Comparison of ENCODE assay signal across 19 cellular contexts in genomic region chr7:45017253-45017652, GRCh38. TPM values are rescaled to one million over a fixed set of nuclear protein-coding genes. Genes with fewer than 3 reads are reported as not detected.
DNase-seq lines count a peak whose midpoint lies in the region; ATAC-seq and TF ChIP-seq lines count a peak whose summit lies in the region.
"Had no signal": no experiment of that assay in that cellular context is flagged by ENCODE, and none has a peak within 500 bp of the region (broad histone marks: within the 10 kb centered on the region; RNA-seq: fewer than 3 reads in every experiment).

No MANE protein-coding gene starts in this region.

- no peak overlapping the region for H3K4me2 ChIP-seq in OCI-LY1 (ENCODE audit: low read length)
- H3K4me2 ChIP-seq: BLaER1 treated with 17β-estradiol and CSF1 and Interleukin-3, amounts not matched to agents 10 nM and 100 nM; KMS-11 had no signal

- H3K79me2 ChIP-seq in OCI-LY1 (ENCODE audit: insufficient read depth, low read length), result peaks cover 50% of the 10 kb centered on the region

- H3K36me3 Mint-ChIP-seq in activated CD4-positive, alpha-beta T cell treated with anti-CD3 and anti-CD28 coated beads, Interleukin-2, amount 10 ng/mL, durations not matched to agents 24 days and 14 days (ENCODE audit: low read depth), result peaks cover 30% of the 10 kb centered on the region
- H3K36me3 Mint-ChIP-seq in CD4-positive, CD25-positive, alpha-beta regulatory T cell, result peaks cover 30% of the 10 kb centered on the region
- H3K36me3 Mint-ChIP-seq in naive thymus-derived CD8-positive, alpha-beta T cell, result peaks cover 0 to 30% (median 14%) of the 10 kb centered on the region in 3 donors

- 0 out of 2 replicates have a peak, but pooled peaks cover 5% of the 10 kb centered on the region for H3F3A ChIP-seq in OCI-LY1 (ENCODE audit: insufficient read depth, low read length)

- H3K27me3 Mint-ChIP-seq in activated CD4-positive, alpha-beta T cell treated with anti-CD3 and anti-CD28 coated beads, Interleukin-2, amount 10 ng/mL, durations not matched to agents 24 days and 14 days, result no peaks in the 10 kb centered on the region
- H3K27me3 Mint-ChIP-seq in CD4-positive, CD25-positive, alpha-beta regulatory T cell, result no peaks in the 10 kb centered on the region
- H3K27me3 Mint-ChIP-seq in naive thymus-derived CD8-positive, alpha-beta T cell, result no peaks in the 10 kb centered on the region

- H3K9ac ChIP-seq in OCI-LY1 (ENCODE audit: low read length), result no peak overlapping the region
- H3K9ac ChIP-seq: BLaER1 treated with 17β-estradiol and CSF1 and Interleukin-3, amounts not matched to agents 10 nM and 100 nM; KMS-11 had no signal

- H3K4me3 ChIP-seq in CD4-positive, CD25-positive, alpha-beta regulatory T cell (ENCODE audit: low read depth, low read length), result no peak overlapping the region
- no peak overlapping the region for H3K4me3 ChIP-seq in OCI-LY1 (ENCODE audit: low read depth, low read length, poor library complexity, severe bottlenecking)
- H3K4me3 ChIP-seq: BLaER1 treated with 17β-estradiol and CSF1 and Interleukin-3, amounts not matched to agents 10 nM and 100 nM; Peyer's patch had no signal

- no peaks in the 10 kb centered on the region for H3K9me2 ChIP-seq in OCI-LY1 (ENCODE audit: low read depth, low read length)

- H3K4me1 Mint-ChIP-seq in activated CD4-positive, alpha-beta T cell treated with anti-CD3 and anti-CD28 coated beads, Interleukin-2, amount 10 ng/mL, durations not matched to agents 24 days and 14 days, result peaks cover 36% of the 10 kb centered on the region
- peaks cover 29 to 78% (median 56%) of the 10 kb centered on the region in 4 donors for H3K4me1 Mint-ChIP-seq in CD4-positive, CD25-positive, alpha-beta regulatory T cell
- peaks cover 29 to 41% (median 39%) of the 10 kb centered on the region in 4 donors for H3K4me1 Mint-ChIP-seq in naive thymus-derived CD8-positive, alpha-beta T cell

- H4K20me1 ChIP-seq in OCI-LY1 (ENCODE audit: insufficient read depth, low read length), result no peaks in the 10 kb centered on the region

- POLR2A ChIA-PET in naive thymus-derived CD8-positive, alpha-beta T cell (lab: Charles Lee), result interaction anchor here (0.9 kb wide), 1 partner anchor 10 kb away, joined by 5 read pairs; no protein-coding TSS in a partner anchor

- intact Hi-C loops in activated CD4-positive, alpha-beta T cell treated with anti-CD3 and anti-CD28 coated beads, Interleukin-2, amount 10 ng/mL, durations not matched to agents 24 days and 14 days (cut with micrococcal nuclease), result no loop called here

- H3K9me3 ChIP-seq in CD4-positive, CD25-positive, alpha-beta regulatory T cell (ENCODE audit: control insufficient read depth in 2 of 2, low read length in 2 of 2), result no peaks in the 10 kb centered on the region
- no peaks in the 10 kb centered on the region for H3K9me3 ChIP-seq in OCI-LY1 (ENCODE audit: low read length)
- H3K9me3 ChIP-seq: Peyer's patch had no signal

- H2AFZ ChIP-seq in OCI-LY1 (ENCODE audit: low read length), result no peak overlapping the region

- no peaks in the 10 kb centered on the region for H3K27me3 ChIP-seq in CD4-positive, CD25-positive, alpha-beta regulatory T cell (ENCODE audit: control insufficient read depth, insufficient read depth, low read length)
- H3K27me3 ChIP-seq in OCI-LY1 (ENCODE audit: insufficient read depth, low read length), result no peaks in the 10 kb centered on the region
- H3K27me3 ChIP-seq: BLaER1 treated with 17β-estradiol and CSF1 and Interleukin-3, amounts not matched to agents 10 nM and 100 nM; Peyer's patch had no signal

- no peak for TF ChIP-seq CTCF in OCI-LY1 (IDR thresholded peaks at IDR 0.05; ENCODE audit: low read length)

- peak overlapping the region; percentile 6 for H3K27ac Mint-ChIP-seq in activated CD4-positive, alpha-beta T cell treated with anti-CD3 and anti-CD28 coated beads, Interleukin-2, amount 10 ng/mL, durations not matched to agents 24 days and 14 days
- peak overlapping the region in 2 of 3 donors; percentile 47 to 82 for H3K27ac Mint-ChIP-seq in CD4-positive, CD25-positive, alpha-beta regulatory T cell
- H3K27ac Mint-ChIP-seq in naive thymus-derived CD8-positive, alpha-beta T cell, result peak overlapping the region in 7 of 10 donors; percentile 48 to 81 (median 54)

- no peak for DNase-seq in activated CD4-positive, alpha-beta T cell treated with anti-CD3 and anti-CD28 coated beads, Interleukin-2, amount 10 ng/mL, durations not matched to agents 24 days and 14 days
- DNase-seq in activated CD4-positive, alpha-beta T cell treated with anti-CD3 and anti-CD28 coated beads for 48 hours, result no peak
- no peak for DNase-seq in CD4-positive, CD25-positive, alpha-beta regulatory T cell
- DNase-seq in naive thymus-derived CD8-positive, alpha-beta T cell, result no peak
- no peak for DNase-seq in NK-92 treated with Interleukin-12 subunit alpha and Interleukin-12 subunit beta, amount 100 ng/mL, for 24 hours (lab: John Stamatoyannopoulos, UW)
- DNase-seq in MV-4-11 (lab: John Stamatoyannopoulos, UW), result no peak
- DNase-seq in NCI-H82 treated with DMSO at 0.1 percent for 48 hours (lab: John Stamatoyannopoulos, UW; ENCODE audit: unreplicated experiment), result no peak
- DNase-seq: 8988T, IMR-90, NCI-H1105, NCI-H146, NCI-H2029 treated with DMSO at 0.1 percent for 48 hours, NCI-H226, NCI-H510A treated with DMSO at 0.1 percent for 48 hours, NCI-H748 treated with DMSO at 0.1 percent for 48 hours, Peyer's patch had no signal

- H3K36me3 ChIP-seq in CD4-positive, CD25-positive, alpha-beta regulatory T cell (ENCODE audit: control insufficient read depth, insufficient read depth, low read length), result peaks cover 3% of the 10 kb centered on the region
- H3K36me3 ChIP-seq in OCI-LY1 (ENCODE audit: insufficient read depth, low read length), result peaks cover 43% of the 10 kb centered on the region

- H3K4me3 Mint-ChIP-seq in activated CD4-positive, alpha-beta T cell treated with anti-CD3 and anti-CD28 coated beads, Interleukin-2, amount 10 ng/mL, durations not matched to agents 24 days and 14 days, result no peak overlapping the region
- no peak overlapping the region for H3K4me3 Mint-ChIP-seq in CD4-positive, CD25-positive, alpha-beta regulatory T cell
- H3K4me3 Mint-ChIP-seq in naive thymus-derived CD8-positive, alpha-beta T cell, result no peak overlapping the region

- ATAC-seq in CD4-positive, CD25-positive, alpha-beta regulatory T cell (ENCODE audit: low read depth in 2 of 2), result no peak
- ATAC-seq in naive thymus-derived CD8-positive, alpha-beta T cell, result no peak

- H3K9me3 Mint-ChIP-seq in activated CD4-positive, alpha-beta T cell treated with anti-CD3 and anti-CD28 coated beads, Interleukin-2, amount 10 ng/mL, durations not matched to agents 24 days and 14 days, result no peaks in the 10 kb centered on the region
- no peaks in the 10 kb centered on the region for H3K9me3 Mint-ChIP-seq in CD4-positive, CD25-positive, alpha-beta regulatory T cell
- no peaks in the 10 kb centered on the region for H3K9me3 Mint-ChIP-seq in naive thymus-derived CD8-positive, alpha-beta T cell

- peaks cover 36% of the 10 kb centered on the region for H3K4me1 ChIP-seq in CD4-positive, CD25-positive, alpha-beta regulatory T cell (ENCODE audit: control insufficient read depth, insufficient read depth, low read length, poor library complexity, severe bottlenecking)
- peaks cover 32% of the 10 kb centered on the region for H3K4me1 ChIP-seq in OCI-LY1 (ENCODE audit: insufficient read depth, low read length, severe bottlenecking)
- H3K4me1 ChIP-seq: Peyer's patch had no signal

- peak overlapping the region; percentile 2 for H3K27ac ChIP-seq in CD4-positive, CD25-positive, alpha-beta regulatory T cell (ENCODE audit: insufficient read depth, low read length, poor library complexity, severe bottlenecking)
- peak overlapping the region; percentile 67 for H3K27ac ChIP-seq in OCI-LY1 (ENCODE audit: low read depth, low read length, poor library complexity, severe bottlenecking)
- H3K27ac ChIP-seq: BLaER1 treated with 17β-estradiol and CSF1 and Interleukin-3, amounts not matched to agents 10 nM and 100 nM; KMS-11; Peyer's patch had no signal

RNA-seq across cellular contexts. Expression of gene CCM2, which starts 17.3 kb away (rescaled TPM):
- total RNA-seq in activated CD4-positive, alpha-beta T cell treated with anti-CD3 and anti-CD28 coated beads, Interleukin-2, amount 10 ng/mL, durations not matched to agents 24 days and 14 days, result 59.2 and 63.1 TPM in 2 replicates
- total RNA-seq in CD4-positive, CD25-positive, alpha-beta regulatory T cell, result 190 TPM
- polyA plus RNA-seq in CD4-positive, CD25-positive, alpha-beta regulatory T cell, result 100 to 1,000 TPM; 139 to 163 (median 156) TPM
- total RNA-seq in naive thymus-derived CD8-positive, alpha-beta T cell, result 100 to 1,000 TPM; 160 to 167 TPM
- 10 to 100 TPM; 49.9 to 81.7 (median 63.2) TPM for polyA plus RNA-seq in naive thymus-derived CD8-positive, alpha-beta T cell

RNA-seq across cellular contexts. Expression of gene MYO1G, which starts 38.4 kb away (rescaled TPM):
- 283 and 290 TPM in 2 replicates for total RNA-seq in activated CD4-positive, alpha-beta T cell treated with anti-CD3 and anti-CD28 coated beads, Interleukin-2, amount 10 ng/mL, durations not matched to agents 24 days and 14 days
- 427 TPM for total RNA-seq in CD4-positive, CD25-positive, alpha-beta regulatory T cell
- polyA plus RNA-seq in CD4-positive, CD25-positive, alpha-beta regulatory T cell, result 100 to 1,000 TPM; 132 to 229 (median 160) TPM
- 10 to 100 TPM; 44.4 to 44.5 TPM for total RNA-seq in naive thymus-derived CD8-positive, alpha-beta T cell
- polyA plus RNA-seq in naive thymus-derived CD8-positive, alpha-beta T cell, result 100 to 1,000 TPM in 1 of 3 donors, 10 to 100 TPM in 2; 60.0 to 106 (median 73.8) TPM

Comparison
In these comparisons a context has a peak if more than half of its experiments do, and no peak if none do; other contexts are left out.
1. H3K27ac Mint-ChIP-seq: peak in every context shown above with its lines; median percentile 64 in CD4-positive, CD25-positive, alpha-beta regulatory T cell; 54 in naive thymus-derived CD8-positive, alpha-beta T cell; 6 in activated CD4-positive, alpha-beta T cell treated with anti-CD3 and anti-CD28 coated beads, Interleukin-2, amount 10 ng/mL, durations not matched to agents 24 days and 14 days.